ENCODE assay signal across 8 cellular contexts in genomic region chr14:89681086-89682018, GRCh38.
DNase-seq lines count a peak whose midpoint lies in the region; ATAC-seq and TF ChIP-seq lines count a peak whose summit lies in the region.

No MANE protein-coding gene starts in this region.

- peaks cover 5% of the 10 kb centered on the region for H3K36me3 Mint-ChIP-seq in activated T-helper 1 cell treated with anti-CD3 and anti-CD28 coated beads, Interleukin-12 subunit alpha, Interleukin-12 subunit beta, Interleukin-2, Interleukin-4 antibody, amounts not matched to agents 30 ng/mL and 10 ng/mL and 1 ng/mL, durations not matched to agents 14 hours and 24 hours and 36 hours (ENCODE audit: low read depth)
- no peaks in the 10 kb centered on the region for H3K36me3 Mint-ChIP-seq in neural progenitor cell

- TF ChIP-seq CTCF in GM20000 (IDR thresholded peaks at IDR 0.05; ENCODE audit: extremely low read depth, missing control alignments), result no peak
- TF ChIP-seq CTCF in neural progenitor cell (IDR thresholded peaks at IDR 0.05), result no peak

- no peaks in the 10 kb centered on the region for H3K27me3 Mint-ChIP-seq in activated T-helper 1 cell treated with anti-CD3 and anti-CD28 coated beads, Interleukin-12 subunit alpha, Interleukin-12 subunit beta, Interleukin-2, Interleukin-4 antibody, amounts not matched to agents 30 ng/mL and 10 ng/mL and 1 ng/mL, durations not matched to agents 14 hours and 24 hours and 36 hours (ENCODE audit: insufficient read depth)
- no peaks in the 10 kb centered on the region for H3K27me3 Mint-ChIP-seq in neural progenitor cell (ENCODE audit: insufficient read depth, low read depth)

- peak overlapping the region; percentile 63 to 88 (median 80); a peak in 21 of 22 replicates for H3K9ac ChIP-seq in BLaER1 treated with 17β-estradiol and CSF1 and Interleukin-3, amounts not matched to agents 10 nM and 100 nM
- no peak overlapping the region for H3K9ac ChIP-seq in neural progenitor cell

- intact Hi-C loops in activated T-helper 1 cell treated with anti-CD3 and anti-CD28 coated beads, Interleukin-12 subunit alpha, Interleukin-12 subunit beta, Interleukin-2, Interleukin-4 antibody, amounts not matched to agents 30 ng/mL and 10 ng/mL and 1 ng/mL, durations not matched to agents 14 hours and 24 hours and 36 hours (cut with micrococcal nuclease), result loop anchor here (1.0 to 5.0 kb wide), 14 partner anchors 16 to 265 kb away; partner anchors contain the start of gene FOXN3
- intact Hi-C loops in sciatic nerve (cut with DNase I), result no loop called here

- no peaks in the 10 kb centered on the region for H3K27me3 ChIP-seq in BLaER1 treated with 17β-estradiol and CSF1 and Interleukin-3, amounts not matched to agents 10 nM and 100 nM
- H3K27me3 ChIP-seq in neural progenitor cell, result no peaks in the 10 kb centered on the region

- peak overlapping the region; percentile 89 for H3K27ac Mint-ChIP-seq in activated T-helper 1 cell treated with anti-CD3 and anti-CD28 coated beads, Interleukin-12 subunit alpha, Interleukin-12 subunit beta, Interleukin-2, Interleukin-4 antibody, amounts not matched to agents 30 ng/mL and 10 ng/mL and 1 ng/mL, durations not matched to agents 14 hours and 24 hours and 36 hours
- no peak overlapping the region for H3K27ac Mint-ChIP-seq in neural progenitor cell

- peak overlapping the region; percentile 74 to 91 (median 87) for H3K4me2 ChIP-seq in BLaER1 treated with 17β-estradiol and CSF1 and Interleukin-3, amounts not matched to agents 10 nM and 100 nM
- H3K4me2 ChIP-seq in neural progenitor cell, result no peak overlapping the region

- peaks cover 35 to 67% (median 57%) of the 10 kb centered on the region in 10 experiments for H3K4me1 ChIP-seq in BLaER1 treated with 17β-estradiol and CSF1 and Interleukin-3, amounts not matched to agents 10 nM and 100 nM
- H3K4me1 ChIP-seq in neural progenitor cell, result no peaks in the 10 kb centered on the region

- peaks cover 0 to 14% (median 3%) of the 10 kb centered on the region in 11 experiments; a peak in 5 of 22 replicates for H3K36me3 ChIP-seq in BLaER1 treated with 17β-estradiol and CSF1 and Interleukin-3, amounts not matched to agents 10 nM and 100 nM
- H3K36me3 ChIP-seq in neural progenitor cell, result no peaks in the 10 kb centered on the region

- H3K9me3 Mint-ChIP-seq in activated T-helper 1 cell treated with anti-CD3 and anti-CD28 coated beads, Interleukin-12 subunit alpha, Interleukin-12 subunit beta, Interleukin-2, Interleukin-4 antibody, amounts not matched to agents 30 ng/mL and 10 ng/mL and 1 ng/mL, durations not matched to agents 14 hours and 24 hours and 36 hours, result peaks cover 22% of the 10 kb centered on the region
- peaks cover 23% of the 10 kb centered on the region for H3K9me3 Mint-ChIP-seq in neural progenitor cell

- H3K27ac ChIP-seq in BLaER1 treated with 17β-estradiol and CSF1 and Interleukin-3, amounts not matched to agents 10 nM and 100 nM, result peak overlapping the region; percentile 77 to 99 (median 94)
- no peak overlapping the region for H3K27ac ChIP-seq in neural progenitor cell

- peak overlapping the region; percentile 66 for H3K4me3 Mint-ChIP-seq in activated T-helper 1 cell treated with anti-CD3 and anti-CD28 coated beads, Interleukin-12 subunit alpha, Interleukin-12 subunit beta, Interleukin-2, Interleukin-4 antibody, amounts not matched to agents 30 ng/mL and 10 ng/mL and 1 ng/mL, durations not matched to agents 14 hours and 24 hours and 36 hours
- no peak overlapping the region for H3K4me3 Mint-ChIP-seq in neural progenitor cell

- peaks cover 30 to 57% (median 51%) of the 10 kb centered on the region in 11 experiments for H3K9me3 ChIP-seq in BLaER1 treated with 17β-estradiol and CSF1 and Interleukin-3, amounts not matched to agents 10 nM and 100 nM (replicated peaks in 1 of 11)
- H3K9me3 ChIP-seq in neural progenitor cell (ENCODE audit: low read depth), result peaks cover 4% of the 10 kb centered on the region

- no peaks in the 10 kb centered on the region for H3F3A ChIP-seq in neural progenitor cell (ENCODE audit: low read depth)

- DNase-seq in GM20000 (ENCODE audit: low spot score) (peak; percentile 42), sciatic nerve (ENCODE audit: low spot score) (no peak), DMS 273 (lab: John Stamatoyannopoulos, UW; ENCODE audit: unreplicated experiment) (no peak), neural progenitor cell (ENCODE audit: low spot score) (no peak), NCI-H1694 treated with DMSO at 0.1 percent for 48 hours (lab: John Stamatoyannopoulos, UW) (no peak)
- peak; percentile 22 for DNase-seq in activated T-helper 1 cell treated with anti-CD3 and anti-CD28 coated beads, Interleukin-12 subunit alpha, Interleukin-12 subunit beta, Interleukin-2, Interleukin-4 antibody, amounts not matched to agents 30 ng/mL and 10 ng/mL and 1 ng/mL, durations not matched to agents 14 hours and 24 hours and 36 hours (ENCODE audit: low spot score)

- no peak overlapping the region for H2AFZ ChIP-seq in neural progenitor cell (replicated peaks)

- peak overlapping the region; percentile 10 to 55 (median 34); a peak in 16 of 20 replicates for H3K4me3 ChIP-seq in BLaER1 treated with 17β-estradiol and CSF1 and Interleukin-3, amounts not matched to agents 10 nM and 100 nM
- H3K4me3 ChIP-seq in neural progenitor cell, result no peak overlapping the region

- H4K20me1 ChIP-seq in BLaER1 treated with 17β-estradiol and CSF1 and Interleukin-3, amounts not matched to agents 10 nM and 100 nM, result no peaks in the 10 kb centered on the region
- no peaks in the 10 kb centered on the region for H4K20me1 ChIP-seq in neural progenitor cell (ENCODE audit: low read depth)

- peaks cover 45% of the 10 kb centered on the region for H3K4me1 Mint-ChIP-seq in activated T-helper 1 cell treated with anti-CD3 and anti-CD28 coated beads, Interleukin-12 subunit alpha, Interleukin-12 subunit beta, Interleukin-2, Interleukin-4 antibody, amounts not matched to agents 30 ng/mL and 10 ng/mL and 1 ng/mL, durations not matched to agents 14 hours and 24 hours and 36 hours (ENCODE audit: low read depth)
- H3K4me1 Mint-ChIP-seq in neural progenitor cell, result no peaks in the 10 kb centered on the region

- H3K79me2 ChIP-seq in neural progenitor cell (ENCODE audit: low read depth), result no peaks in the 10 kb centered on the region

- ATAC-seq in HG03571 (IDR thresholded peaks at IDR 0.05; ENCODE audit: unreplicated experiment), result peak; percentile 73
- ATAC-seq in sciatic nerve, result peak; percentile 59

Comparison
In these comparisons a context has a peak if more than half of its experiments do, and no peak if none do; other contexts are left out.
1. DNase-seq: peak in GM20000 (single experiment) and activated T-helper 1 cell treated with anti-CD3 and anti-CD28 coated beads, Interleukin-12 subunit alpha, Interleukin-12 subunit beta, Interleukin-2, Interleukin-4 antibody, amounts not matched to agents 30 ng/mL and 10 ng/mL and 1 ng/mL, durations not matched to agents 14 hours and 24 hours and 36 hours (single experiment); none in sciatic nerve (single experiment), DMS 273 (single experiment), neural progenitor cell (single experiment) and NCI-H1694 treated with DMSO at 0.1 percent for 48 hours (single experiment).